10 cellular contexts compared by ENCODE assay signal in the genomic region with DNA sequence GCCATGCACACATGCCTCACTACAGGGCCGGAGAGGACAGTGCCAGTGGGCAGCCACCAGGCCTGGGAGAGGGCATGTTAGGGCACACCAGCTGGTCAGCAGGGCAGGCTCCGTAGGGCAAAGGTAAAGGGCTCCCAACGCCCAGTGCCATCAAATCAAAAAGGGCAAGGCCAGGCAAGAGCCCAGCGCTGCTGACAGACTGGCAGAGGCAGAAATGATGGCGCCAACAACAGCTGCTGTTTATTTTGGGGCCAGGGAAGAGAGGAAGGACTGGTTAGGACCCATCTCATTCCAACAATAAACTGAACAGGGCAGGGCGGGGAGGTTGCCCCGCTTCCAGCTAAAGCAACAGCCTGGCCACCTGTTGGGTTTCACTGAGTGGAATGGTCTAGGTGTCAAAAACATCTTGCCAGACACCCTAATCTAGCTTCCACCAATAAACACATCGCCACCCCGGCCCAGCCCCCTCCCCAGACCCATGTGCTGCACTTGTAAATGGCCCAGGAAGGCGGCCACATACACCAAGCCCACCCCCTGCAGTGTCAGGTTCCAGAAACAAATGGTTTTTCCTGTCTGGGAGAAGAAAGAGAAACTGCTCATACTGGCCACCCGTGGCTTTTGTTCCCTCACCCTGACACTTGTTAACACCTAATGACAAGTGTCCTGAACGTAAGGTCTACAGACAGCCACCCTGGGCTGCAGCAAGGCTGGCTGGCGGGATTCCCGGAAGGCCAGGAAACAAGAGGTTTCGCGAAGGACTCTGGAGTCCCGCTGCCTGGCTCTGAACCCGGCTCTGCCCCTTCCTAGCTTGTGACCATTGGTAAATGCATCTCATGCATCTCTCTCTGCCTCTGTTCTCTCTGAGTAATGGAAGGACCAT. TPM values are rescaled to one million over a fixed set of nuclear protein-coding genes. Genes with fewer than 3 reads are reported as not detected.
A peak's percentile ranks its signal among the peaks of the same experiment; 100 is the strongest.
DNase-seq lines count a peak whose midpoint lies in the region; ATAC-seq, FAIRE-seq and TF ChIP-seq lines count a peak whose summit lies in the region.
"Had no signal": no experiment of that assay in that cellular context is flagged by ENCODE, and none has a peak within 500 bp of the region (broad histone marks: within the 10 kb centered on the region; RNA-seq: fewer than 3 reads in every experiment).

No MANE protein-coding gene starts in this region.

- peak overlapping the region; percentile 52 for H2BK120ac ChIP-seq in H1 (replicated peaks; ENCODE audit: low read depth, low read length)

- peaks cover 11 to 24% (median 21%) of the 10 kb centered on the region in 4 experiments for H3K4me1 ChIP-seq in H1 (replicated peaks in 1 of 4; ENCODE audit: control insufficient read depth in 3 of 4, insufficient read depth in 4 of 4, low read length in 3 of 4)
- peaks cover 53% of the 10 kb centered on the region for H3K4me1 ChIP-seq in lower lobe of right lung
- H3K4me1 ChIP-seq in suprapubic skin, result peaks cover 85% of the 10 kb centered on the region

- H2BK5ac ChIP-seq in H1 (ENCODE audit: low read depth, low read length), result peak overlapping the region; percentile 77; the same call in 1 of the 2 replicates

- TF ChIP-seq POLR2A in H1 (IDR thresholded peaks at IDR 0.05; ENCODE audit: control extremely low read depth in 1 of 2, low read depth in 2 of 2, low read length in 2 of 2), result no peak
- no peak for TF ChIP-seq POLR2A in suprapubic skin (IDR thresholded peaks at IDR 0.05)

- peaks cover 5% of the 10 kb centered on the region; the same call in 1 of the 2 replicates for H3K23me2 ChIP-seq in H1 (ENCODE audit: low read depth, low read length)

- FAIRE-seq in H1 (lab: Jason Lieb, UNC), result no peak
- FAIRE-seq: TTC549 had no signal

- no peak for TF ChIP-seq CTCF in H1 (IDR thresholded peaks at IDR 0.05; ENCODE audit: control extremely low read depth in 1 of 3, insufficient read depth in 1 of 3, low read depth in 1 of 3, low read length in 3 of 3)
- TF ChIP-seq CTCF in lower lobe of right lung (IDR thresholded peaks at IDR 0.05), result no peak
- no peak for TF ChIP-seq CTCF in suprapubic skin (IDR thresholded peaks at IDR 0.05)
- TF ChIP-seq CTCF in GM10248 (IDR thresholded peaks at IDR 0.05; ENCODE audit: control extremely low read depth, extremely low read depth, low read depth, missing control alignments), result no peak

- no peaks in the 10 kb centered on the region for H3K79me2 ChIP-seq in H1 (ENCODE audit: control insufficient read depth in 1 of 2, insufficient read depth in 2 of 2, low read length in 2 of 2)

- no peaks in the 10 kb centered on the region for H3K79me1 ChIP-seq in H1 (ENCODE audit: low read depth, low read length)

- H3K27ac ChIP-seq in H1 (ENCODE audit: low read depth, low read length) (no peak overlapping the region), lower lobe of right lung (peak overlapping the region; percentile 31), suprapubic skin (no peak overlapping the region)

- no peak for TF ChIP-seq RAD21 in H1 (IDR thresholded peaks at IDR 0.05 in 1 of 2, conservative IDR thresholded peaks at IDR 0.05 in 1 of 2; ENCODE audit: low read depth in 2 of 2, low read length in 2 of 2)

- no peaks in the 10 kb centered on the region for H3K9me3 ChIP-seq in H1 (ENCODE audit: insufficient read depth in 2 of 2, low read depth in 1 of 2, low read length in 1 of 2)
- H3K9me3 ChIP-seq in lower lobe of right lung, result no peaks in the 10 kb centered on the region
- no peaks in the 10 kb centered on the region for H3K9me3 ChIP-seq in suprapubic skin

- H3K9ac ChIP-seq in H1 (replicated peaks in 1 of 4; ENCODE audit: extremely low read depth in 1 of 4, low read depth in 3 of 4, low read length in 3 of 4), result no peak overlapping the region

- H3K27me3 ChIP-seq in H1 (replicated peaks in 1 of 4; ENCODE audit: control insufficient read depth in 3 of 4, extremely low read depth in 1 of 4, insufficient read depth in 3 of 4, low read length in 3 of 4) (no peaks in the 10 kb centered on the region), lower lobe of right lung (ENCODE audit: low read depth) (no peaks in the 10 kb centered on the region), suprapubic skin (no peaks in the 10 kb centered on the region)

- H3K4me2 ChIP-seq in H1 (ENCODE audit: insufficient read depth in 1 of 2, low read depth in 2 of 2, low read length in 2 of 2), result peak overlapping the region; percentile 47 to 52

- H4K91ac ChIP-seq in H1 (replicated peaks; ENCODE audit: insufficient read length, low read length), result peak overlapping the region; percentile 47

- H4K5ac ChIP-seq in H1 (ENCODE audit: insufficient read length, low read depth, low read length), result no peak overlapping the region

- peak overlapping the region; percentile 93; the same call in 1 of the 2 replicates for H2BK12ac ChIP-seq in H1 (ENCODE audit: low read depth, low read length)

- H2AK5ac ChIP-seq in H1 (ENCODE audit: low read depth, low read length), result peak overlapping the region; percentile 92; the same call in 1 of the 2 replicates

- H4K8ac ChIP-seq in H1 (ENCODE audit: extremely low read depth, insufficient read depth, low read length), result no peak overlapping the region

- DNase-seq in NCI-H1694 (lab: John Stamatoyannopoulos, UW), result peak; percentile 93
- DNase-seq in H1 (ENCODE audit: low read depth in 1 of 2, low spot score in 2 of 2), result peak in 1 of 2 experiments; percentile 70
- DNase-seq in lower lobe of right lung, result peak; percentile 79
- DNase-seq in suprapubic skin (ENCODE audit: low spot score in 2 of 2), result peak; percentile 58 to 62
- DNase-seq in GM19238 (ENCODE audit: insufficient read length, low spot score), result no peak
- DNase-seq in NCI-H187 treated with DMSO at 0.1 percent for 48 hours (lab: John Stamatoyannopoulos, UW), result no peak
- DNase-seq in GM10248 (ENCODE audit: extremely low spot score), result no peak
- no peak for DNase-seq in NCI-H226
- DNase-seq: activated T-cell treated with anti-CD3 and anti-CD28 coated beads, Interleukin-2, amount 50 U/mL, for 72 hours had no signal

- H3K4ac ChIP-seq in H1 (replicated peaks; ENCODE audit: insufficient read length, low read depth, low read length), result no peak overlapping the region

- TF ChIP-seq EP300 in H1 (IDR thresholded peaks at IDR 0.05; ENCODE audit: borderline replicate concordance in 1 of 2, low read depth in 2 of 2, low read length in 2 of 2) (no peak), suprapubic skin (IDR thresholded peaks at IDR 0.05) (no peak)

- no peak overlapping the region for H3K14ac ChIP-seq in H1 (ENCODE audit: insufficient read length)

- POLR2A ChIA-PET in H1 (lab: Charles Lee; ENCODE audit: partially characterized antibody) (interaction anchor here (1.0 to 3.2 kb wide), 3 partner anchors 15 to 21 kb away, joined by 3 to 8 read pairs (median 3); a partner anchor contains a TSS), GM10248 (lab: Yijun Ruan, JAX) (no interaction called here)

- H4K20me1 ChIP-seq in H1 (replicated peaks in 1 of 2; ENCODE audit: control insufficient read depth in 1 of 2, insufficient read depth in 2 of 2, low read length in 2 of 2), result no peaks in the 10 kb centered on the region

- no peak overlapping the region; the same call in 1 of the 2 replicates for H3K18ac ChIP-seq in H1 (ENCODE audit: extremely low read depth, low read length)

- intact Hi-C loops in lower lobe of right lung (cut with DNase I), result no loop called here

- no peak overlapping the region for H2AFZ ChIP-seq in H1 (ENCODE audit: low read length)

- H3K23ac ChIP-seq in H1 (ENCODE audit: insufficient read length), result no peak overlapping the region

- H3K4me3 ChIP-seq in H1 (ENCODE audit: extremely low read depth in 1 of 4, insufficient read depth in 2 of 4, low read depth in 3 of 4, low read length in 4 of 4), result no peak overlapping the region; a peak in 1 of 8 replicates
- no peak overlapping the region for H3K4me3 ChIP-seq in lower lobe of right lung
- H3K4me3 ChIP-seq in suprapubic skin, result no peak overlapping the region

- CTCF ChIA-PET in H1 (lab: Charles Lee; ENCODE audit: partially characterized antibody), result interaction anchor here (0.7 to 3.5 kb wide), 14 partner anchors 7 to 127 kb away, joined by 3 to 10 read pairs (median 4); no protein-coding TSS in a partner anchor
- CTCF ChIA-PET in GM10248 (lab: Yijun Ruan, JAX), result interaction anchor here (1.2 to 1.3 kb wide), 2 partner anchors 18 to 48 kb away, joined by 3 to 4 read pairs; no protein-coding TSS in a partner anchor

- no peak overlapping the region for H3K56ac ChIP-seq in H1 (replicated peaks; ENCODE audit: insufficient read length, low read depth, low read length)

- WGBS in H1 (ENCODE audit: extremely low coverage in 1 of 2, insufficient coverage in 1 of 2, insufficient read length in 1 of 2, insufficient replicate concordance in 2 of 2, low coverage in 1 of 2, low lambda C conversion rate in 2 of 2, missing lambda C conversion rate in 1 of 2), 2 experiments, result 58% methylated on average over 18 of the region's 18 CpGs; no CpG with 5 or more reads in 1 of the 2 experiments
- WGBS in suprapubic skin, result 45% methylated on average over 16 of the region's 18 CpGs

- H3K36me3 ChIP-seq in H1 (ENCODE audit: control insufficient read depth in 2 of 4, insufficient read depth in 4 of 4, low read length in 3 of 4), result no peaks in the 10 kb centered on the region
- H3K36me3 ChIP-seq in lower lobe of right lung, result no peaks in the 10 kb centered on the region
- no peaks in the 10 kb centered on the region for H3K36me3 ChIP-seq in suprapubic skin

- peak overlapping the region; percentile 94; the same call in 1 of the 2 replicates for H2BK15ac ChIP-seq in H1 (ENCODE audit: low read length)

- ATAC-seq in lower lobe of right lung, result peak; percentile 70 to 73
- ATAC-seq: activated T-cell treated with anti-CD3 and anti-CD28 coated beads, Interleukin-2, amount 50 U/mL, for 72 hours had no signal

- peak overlapping the region; percentile 67; the same call in 1 of the 2 replicates for H2BK20ac ChIP-seq in H1 (ENCODE audit: low read length)

TF ChIP-seq in H1, 55 proteins besides CTCF, POLR2A, EP300 and RAD21:
- peak; percentile 45 to 62; a peak in 1 of 4 replicates for TF ChIP-seq SIN3A (conservative IDR thresholded peaks at IDR 0.05 in 1 of 2, IDR thresholded peaks at IDR 0.05 in 1 of 2; ENCODE audit: low read depth in 1 of 2, low read length in 2 of 2)
- no peak for TF ChIP-seq PHF8 (conservative IDR thresholded peaks at IDR 0.05; ENCODE audit: low read depth, low read length)

RNA-seq across cellular contexts. Expression of a gene that starts 15.3 kb away (rescaled TPM):
- 15.3 and 16.3 TPM in 2 replicates for total RNA-seq in H1 (2021; fragmentation: NEBNext Ultra II Directional; extraction: Animal tissue kit (Norgen Biotek cat#: 25700))
- 5.4 and 7.9 TPM in 2 replicates for polyA plus RNA-seq in H1 (2011; rRNA removed)
- 8.8 TPM for polyA plus RNA-seq in H1 (2011; cell fraction: cytosol; rRNA removed)
- polyA plus RNA-seq in H1 (2011; cell fraction: nucleus; rRNA removed), result 18.7 TPM
- 7.5 to 10.9 TPM (median 9.6 TPM) in 4 replicates for polyA plus RNA-seq in H1 (2012, experiment 1 of 2)
- polyA plus RNA-seq in H1 (2012, experiment 2 of 2), result 5.7 TPM
- polyA plus RNA-seq in H1 (2013, experiment 1 of 2), result 6.2 TPM
- 6.0 TPM for polyA plus RNA-seq in H1 (2013, experiment 2 of 2)
- polyA minus RNA-seq in H1 (2011; rRNA and poly(A)+ RNA removed), result 5.6 TPM in 2 replicates
- 7.1 TPM for polyA minus RNA-seq in H1 (2011; cell fraction: cytosol; rRNA and poly(A)+ RNA removed)
- polyA minus RNA-seq in H1 (2011; cell fraction: nucleus; rRNA and poly(A)+ RNA removed), result 4.9 TPM
- total RNA-seq in lower lobe of right lung (34.8 TPM), suprapubic skin (10 to 100 TPM; 55.7 to 71.8 (median 66.8) TPM)

Comparison
In these comparisons a context has a peak if more than half of its experiments do, and no peak if none do; other contexts are left out.
1. DNase-seq: peak in NCI-H1694 (single experiment), lower lobe of right lung (single experiment) and suprapubic skin (2 of 2); none in GM19238 (single experiment), NCI-H187 treated with DMSO at 0.1 percent for 48 hours (single experiment), GM10248 (single experiment) and NCI-H226 (single experiment).